Comparison of ENCODE assay signal across 16 cellular contexts in genomic region chr1:115135681-115136080, GRCh38. TPM values are rescaled to one million over a fixed set of nuclear protein-coding genes. Genes with fewer than 3 reads are reported as not detected.
DNase-seq lines count a peak whose midpoint lies in the region; ATAC-seq and TF ChIP-seq lines count a peak whose summit lies in the region.
"Had no signal": no experiment of that assay in that cellular context is flagged by ENCODE, and none has a peak within 500 bp of the region (broad histone marks: within the 10 kb centered on the region; RNA-seq: fewer than 3 reads in every experiment).

No MANE protein-coding gene starts in this region.

- no peaks in the 10 kb centered on the region for H3K9me2 ChIP-seq in HCT116 (ENCODE audit: insufficient read depth)

- no peaks in the 10 kb centered on the region for H3K9me3 Mint-ChIP-seq in activated T-cell treated with anti-CD3 and anti-CD28 coated beads, Interleukin-2, amount 50 U/mL, for 4 hours
- H3K9me3 Mint-ChIP-seq: activated T-helper 1 cell treated with anti-CD3 and anti-CD28 coated beads, Interleukin-12 subunit alpha, Interleukin-12 subunit beta, Interleukin-2, Interleukin-4 antibody, amounts not matched to agents 30 ng/mL and 10 ng/mL and 1 ng/mL, durations not matched to agents 14 hours and 24 hours and 36 hours had no signal

- no peaks in the 10 kb centered on the region for H3K4me1 Mint-ChIP-seq in activated T-cell treated with anti-CD3 and anti-CD28 coated beads, Interleukin-2, amount 50 U/mL, for 4 hours (ENCODE audit: low read depth)

- no peaks in the 10 kb centered on the region for H4K20me1 ChIP-seq in HCT116 (ENCODE audit: insufficient read depth)

- peak overlapping the region; percentile 56; the same call in 1 of the 2 replicates for H3K4me2 ChIP-seq in HCT116 (ENCODE audit: low read length)
- H3K4me2 ChIP-seq: neural progenitor cell had no signal

- ATAC-seq in HCT116 (no peak), thoracic aorta (ENCODE audit: insufficient number of reproducible peaks, low FRiP score, low read depth) (no peak)
- no peak for ATAC-seq in activated T-cell treated with anti-CD3 and anti-CD28 coated beads, Interleukin-2, amount 50 U/mL, for 4 hours
- ATAC-seq: activated CD8-positive, alpha-beta T cell treated with anti-CD3 and anti-CD28 coated beads, Interleukin-2, amount 10 ng/mL, durations not matched to agents 7 days and 5 days had no signal

- POLR2A ChIA-PET in HCT116 (lab: Charles Lee): no interaction called here

- CTCF ChIA-PET in HCT116 (lab: Charles Lee): interaction anchor here (3.8 to 5.8 kb wide), 2 partner anchors 334 to 459 kb away, joined by 21 to 52 read pairs; no protein-coding TSS in a partner anchor

- BruUV-seq in HCT116 (replicated peaks; lab: Mats Ljungman, UMichigan): no TSS peak

- no peak for TF ChIP-seq RAD21 in HCT116 (IDR thresholded peaks at IDR 0.05; ENCODE audit: low read depth)

- H3K4me3 Mint-ChIP-seq in activated T-cell treated with anti-CD3 and anti-CD28 coated beads, Interleukin-2, amount 50 U/mL, for 4 hours: no peak overlapping the region
- H3K4me3 Mint-ChIP-seq: activated CD8-positive, alpha-beta T cell treated with anti-CD3 and anti-CD28 coated beads, Interleukin-2, amount 10 ng/mL, durations not matched to agents 7 days and 5 days; activated T-helper 1 cell treated with anti-CD3 and anti-CD28 coated beads, Interleukin-12 subunit alpha, Interleukin-12 subunit beta, Interleukin-2, Interleukin-4 antibody, amounts not matched to agents 30 ng/mL and 10 ng/mL and 1 ng/mL, durations not matched to agents 14 hours and 24 hours and 36 hours; neural progenitor cell had no signal

- DNase-seq in HCT116 (ENCODE audit: low read depth, low spot score) (no peak), ascending aorta (ENCODE audit: low spot score in 2 of 2) (no peak), foreskin fibroblast (peak; percentile 20 to 47), thoracic aorta (ENCODE audit: low spot score) (no peak), NCI-H510A treated with DMSO at 0.1 percent for 48 hours (lab: John Stamatoyannopoulos, UW) (no peak), NCI-H1092 treated with DMSO at 0.1 percent for 48 hours (lab: John Stamatoyannopoulos, UW) (no peak)
- DNase-seq in activated T-cell treated with anti-CD3 and anti-CD28 coated beads, Interleukin-2, amount 50 U/mL, for 4 hours: no peak
- DNase-seq: activated CD8-positive, alpha-beta T cell treated with anti-CD3 and anti-CD28 coated beads, Interleukin-2, amount 10 ng/mL, durations not matched to agents 7 days and 5 days; NCI-H1930; NCI-H510A; stimulated activated CD4-positive, alpha-beta T cell treated with anti-CD3 and anti-CD28 coated beads, Interleukin-1b, Interleukin-23, amount 100 ng/mL, for 48 hours had no signal

- no peaks in the 10 kb centered on the region for H3K36me3 ChIP-seq in HCT116 (ENCODE audit: control insufficient read depth in 1 of 2, insufficient read depth in 2 of 2, low read length in 2 of 2)
- H3K36me3 ChIP-seq in ascending aorta: no peaks in the 10 kb centered on the region
- H3K36me3 ChIP-seq in thoracic aorta: no peaks in the 10 kb centered on the region
- H3K36me3 ChIP-seq: neural progenitor cell, right atrium auricular region had no signal

- TF ChIP-seq POLR2A in HCT116 (IDR thresholded peaks at IDR 0.05; ENCODE audit: borderline replicate concordance, extremely low read depth, insufficient read depth, insufficient read length): no peak

- H3K79me2 ChIP-seq in HCT116 (ENCODE audit: insufficient read depth, low read length): no peaks in the 10 kb centered on the region

- no peak overlapping the region for H2AFZ ChIP-seq in HCT116 (ENCODE audit: low read depth, low read length, poor library complexity, severe bottlenecking)
- H2AFZ ChIP-seq: neural progenitor cell had no signal

- RAD21 ChIA-PET in HCT116 (lab: Charles Lee; ENCODE audit: low non-redundant PET in 1 of 2, low total read pairs in 2 of 2, uncharacterized antibody in 2 of 2, unreplicated experiment in 2 of 2): no interaction called here

- TF ChIP-seq CTCF in HCT116 (IDR thresholded peaks at IDR 0.05 in 2 of 3, conservative IDR thresholded peaks at IDR 0.05 in 1 of 3; ENCODE audit: borderline replicate concordance in 1 of 3, insufficient read depth in 1 of 3, low read depth in 2 of 3, low read length in 2 of 3) (no peak), ascending aorta (IDR thresholded peaks at IDR 0.05) (no peak), foreskin fibroblast (IDR thresholded peaks at IDR 0.05; ENCODE audit: low read depth, low read length) (no peak), thoracic aorta (IDR thresholded peaks at IDR 0.05) (no peak)

- H3K9me3 ChIP-seq in HCT116 (ENCODE audit: control insufficient read depth in 1 of 2, insufficient read depth in 1 of 2, low read depth in 1 of 2, low read length in 2 of 2): no peaks in the 10 kb centered on the region
- no peaks in the 10 kb centered on the region for H3K9me3 ChIP-seq in ascending aorta
- H3K9me3 ChIP-seq in thoracic aorta: no peaks in the 10 kb centered on the region
- H3K9me3 ChIP-seq: right atrium auricular region had no signal

- H3K27me3 ChIP-seq in HCT116 (ENCODE audit: insufficient read depth, low read length): no peaks in the 10 kb centered on the region
- H3K27me3 ChIP-seq in ascending aorta: no peaks in the 10 kb centered on the region
- H3K27me3 ChIP-seq in thoracic aorta (replicated peaks; ENCODE audit: insufficient read depth): no peaks in the 10 kb centered on the region
- H3K27me3 ChIP-seq: neural progenitor cell, right atrium auricular region had no signal

- H3K4me1 ChIP-seq in HCT116 (ENCODE audit: control insufficient read depth in 1 of 2, insufficient read depth in 2 of 2, low read length in 2 of 2): peaks cover 5 to 27% of the 10 kb centered on the region in 2 experiments; a peak in 3 of 4 replicates
- peaks cover 16 to 38% of the 10 kb centered on the region in 2 donors for H3K4me1 ChIP-seq in ascending aorta
- peaks cover 17 to 43% of the 10 kb centered on the region in 2 donors for H3K4me1 ChIP-seq in thoracic aorta (ENCODE audit: control insufficient read depth in 1 of 2, low read depth in 2 of 2)
- H3K4me1 ChIP-seq: neural progenitor cell had no signal

- peaks cover 25% of the 10 kb centered on the region for H3K27me3 Mint-ChIP-seq in activated T-cell treated with anti-CD3 and anti-CD28 coated beads, Interleukin-2, amount 50 U/mL, for 4 hours (ENCODE audit: low read depth)

- no peaks in the 10 kb centered on the region for H3K36me3 Mint-ChIP-seq in activated T-cell treated with anti-CD3 and anti-CD28 coated beads, Interleukin-2, amount 50 U/mL, for 4 hours (ENCODE audit: insufficient read depth)

- H3K4me3 ChIP-seq in HCT116 (replicated peaks in 1 of 2; ENCODE audit: low read depth in 1 of 2, low read length in 2 of 2) (no peak overlapping the region), ascending aorta (no peak overlapping the region), foreskin fibroblast (ENCODE audit: low read depth in 1 of 2, low read length in 2 of 2) (no peak overlapping the region), thoracic aorta (no peak overlapping the region)
- H3K4me3 ChIP-seq: neural progenitor cell, right atrium auricular region had no signal

- intact Hi-C loops in HCT116 (cut with micrococcal nuclease): loop anchor here (5.0 kb wide), 1 partner anchor 627 kb away; no protein-coding TSS in a partner anchor
- intact Hi-C loops in ascending aorta (cut with DNase I): loop anchor here (1.0 to 10.0 kb wide), 8 partner anchors 37 to 1369 kb away; partner anchors contain the start of genes CASQ2, SIKE1 and SLC22A15

- no peak overlapping the region for H3K9ac ChIP-seq in HCT116 (ENCODE audit: low read length)
- H3K9ac ChIP-seq: neural progenitor cell had no signal

- no peak overlapping the region for H3K27ac ChIP-seq in HCT116 (ENCODE audit: low read depth, low read length)
- H3K27ac ChIP-seq in ascending aorta: peak overlapping the region; percentile 92 to 97
- peak overlapping the region; percentile 82 to 98 for H3K27ac ChIP-seq in thoracic aorta
- H3K27ac ChIP-seq: C4-2B, neural progenitor cell, VCaP had no signal

TF ChIP-seq in HCT116, 20 proteins besides CTCF, POLR2A, EP300 and RAD21:
- no peak for TF ChIP-seq POLR2AphosphoS5 (IDR thresholded peaks at IDR 0.05; ENCODE audit: low read depth, low read length)
TF ChIP-seq in HCT116: peak in this region for 0.

RNA-seq across cellular contexts. Expression of gene TSPAN2, which starts 46.4 kb away (rescaled TPM):
- 0.98 TPM for total RNA-seq in HCT116 (2021; ENCODE audit: unreplicated experiment)
- polyA plus RNA-seq in HCT116 (2012): 0.15 and 0.69 TPM in 2 replicates
- total RNA-seq in ascending aorta: 10.9 TPM
- total RNA-seq in thoracic aorta: 10 to 100 TPM; 26.2 to 34.3 TPM
- total RNA-seq in activated T-cell treated with anti-CD3 and anti-CD28 coated beads, Interleukin-2, amount 50 U/mL, for 4 hours: under 1 TPM in 2 of 3 donors, not detected in 1; 0.16 to 0.30 TPM

Comparison
In these comparisons a context has a peak if more than half of its experiments do, and no peak if none do; other contexts are left out.
1. DNase-seq: peak in foreskin fibroblast (2 of 2); none in HCT116 (single experiment), ascending aorta (0 of 2), thoracic aorta (single experiment), NCI-H510A treated with DMSO at 0.1 percent for 48 hours (single experiment), activated T-cell treated with anti-CD3 and anti-CD28 coated beads, Interleukin-2, amount 50 U/mL, for 4 hours (single experiment) and NCI-H1092 treated with DMSO at 0.1 percent for 48 hours (single experiment).